In genomic region chr7:154950992-154951391, GRCh38 we compare ENCODE assay signal across 26 cellular contexts.
"Had no signal": no experiment of that assay in that cellular context is flagged by ENCODE, and none has a peak within 500 bp of the region (broad histone marks: within the 10 kb centered on the region; RNA-seq: fewer than 3 reads in every experiment).

No MANE protein-coding gene starts in this region.

- H3K27me3 ChIP-seq: colonic mucosa, dorsolateral prefrontal cortex, esophagus squamous epithelium, gastrocnemius medialis, heart right ventricle had no signal

- H3K36me3 ChIP-seq: colonic mucosa had no signal

- H3K4me3 ChIP-seq: colonic mucosa, dorsolateral prefrontal cortex, esophagus squamous epithelium, gastrocnemius medialis, heart right ventricle, left ventricle myocardium inferior, lower lobe of right lung, mucosa of descending colon had no signal

- DNase-seq: colonic mucosa; cortex of kidney; dorsolateral prefrontal cortex; effector CD4-positive, alpha-beta T cell; effector memory CD8-positive, alpha-beta T cell; endodermal cell; erythroblast; esophagus squamous epithelium; foreskin fibroblast; foreskin melanocyte; gastrocnemius medialis; glutamatergic neuron; head of caudate nucleus; heart right ventricle; hippocampal formation; left cardiac atrium; left ventricle myocardium inferior; lower lobe of right lung; mesenchymal stem cell; mucosa of descending colon; naive B cell had no signal

- H3K9me3 ChIP-seq: colonic mucosa, esophagus squamous epithelium, gastrocnemius medialis, heart right ventricle, left ventricle myocardium inferior, lower lobe of right lung, mucosa of descending colon had no signal

- FAIRE-seq: endometrium, islet of Langerhans, keratinocyte had no signal

- H3K27ac ChIP-seq: colonic mucosa, dorsolateral prefrontal cortex, epithelial cell of prostate, esophagus squamous epithelium, gastrocnemius medialis, heart right ventricle, left ventricle myocardium inferior, lower lobe of right lung had no signal

- H3K4me1 ChIP-seq: esophagus squamous epithelium, gastrocnemius medialis, heart right ventricle, left ventricle myocardium inferior, lower lobe of right lung had no signal

- ATAC-seq: effector memory CD8-positive, alpha-beta T cell; esophagus mucosa; gastrocnemius medialis; heart right ventricle; left cardiac atrium; lower lobe of right lung; mucosa of descending colon had no signal
